In genomic region chr13:103634066-103634465, GRCh38 we compare ENCODE assay signal across 26 cellular contexts.
DNase-seq lines count a peak whose midpoint lies in the region; ATAC-seq and TF ChIP-seq lines count a peak whose summit lies in the region.
"Had no signal": no experiment of that assay in that cellular context is flagged by ENCODE, and none has a peak within 500 bp of the region (broad histone marks: within the 10 kb centered on the region; RNA-seq: fewer than 3 reads in every experiment).

No MANE protein-coding gene starts in this region.

- no peaks in the 10 kb centered on the region for H3K27me3 ChIP-seq in mammary epithelial cell (ENCODE audit: insufficient read depth, low read length)
- H3K27me3 ChIP-seq in RWPE2 (ENCODE audit: insufficient read depth, poor library complexity, severe bottlenecking) = no peaks in the 10 kb centered on the region
- H3K27me3 ChIP-seq in neural progenitor cell = no peaks in the 10 kb centered on the region
- no peaks in the 10 kb centered on the region for H3K27me3 ChIP-seq in psoas muscle (ENCODE audit: insufficient read depth in 3 of 3, low read length in 2 of 3)
- H3K27me3 ChIP-seq: BE2C, BLaER1 had no signal

- BruUV-seq in mammary epithelial cell (replicated peaks; lab: Mats Ljungman, UMichigan) (no TSS peak), MCF 10A (replicated peaks; lab: Mats Ljungman, UMichigan) (no TSS peak)

- no peak overlapping the region for H3K4me3 Mint-ChIP-seq in MCF 10A (ENCODE audit: unreplicated experiment)
- H3K4me3 Mint-ChIP-seq in neural progenitor cell = no peak overlapping the region
- H3K4me3 Mint-ChIP-seq: CD14-positive monocyte; CD4-positive, alpha-beta memory T cell; CD4-positive, CD25-positive, alpha-beta regulatory T cell; CD8-positive, alpha-beta memory T cell had no signal

- H3K27ac ChIP-seq in mammary epithelial cell (ENCODE audit: insufficient read depth, low read depth, low read length) (no peak overlapping the region), RWPE2 (ENCODE audit: poor library complexity, severe bottlenecking) (no peak overlapping the region), neural progenitor cell (no peak overlapping the region), psoas muscle (no peak overlapping the region)
- H3K27ac ChIP-seq: BLaER1 had no signal

- no peaks in the 10 kb centered on the region for H3K36me3 ChIP-seq in mammary epithelial cell (ENCODE audit: insufficient read depth, low read length)
- H3K36me3 ChIP-seq in RWPE2 (ENCODE audit: low read depth) = no peaks in the 10 kb centered on the region
- H3K36me3 ChIP-seq in neural progenitor cell = no peaks in the 10 kb centered on the region
- no peaks in the 10 kb centered on the region for H3K36me3 ChIP-seq in psoas muscle (ENCODE audit: insufficient read depth in 1 of 2, low read depth in 1 of 2)
- H3K36me3 ChIP-seq: BE2C, BLaER1 had no signal

- H3K36me3 Mint-ChIP-seq in MCF 10A (ENCODE audit: insufficient read depth, unreplicated experiment) = no peaks in the 10 kb centered on the region
- no peaks in the 10 kb centered on the region for H3K36me3 Mint-ChIP-seq in neural progenitor cell
- H3K36me3 Mint-ChIP-seq: CD14-positive monocyte; CD4-positive, alpha-beta memory T cell; CD4-positive, CD25-positive, alpha-beta regulatory T cell; CD8-positive, alpha-beta memory T cell had no signal

- H3K79me2 ChIP-seq in mammary epithelial cell (ENCODE audit: insufficient read depth, low read length) = no peaks in the 10 kb centered on the region
- no peaks in the 10 kb centered on the region for H3K79me2 ChIP-seq in neural progenitor cell (ENCODE audit: low read depth)

- no peaks in the 10 kb centered on the region for H3K4me1 Mint-ChIP-seq in MCF 10A (ENCODE audit: insufficient read depth, unreplicated experiment)
- peaks cover 5% of the 10 kb centered on the region for H3K4me1 Mint-ChIP-seq in neural progenitor cell
- H3K4me1 Mint-ChIP-seq: CD14-positive monocyte; CD4-positive, alpha-beta memory T cell; CD4-positive, CD25-positive, alpha-beta regulatory T cell; CD8-positive, alpha-beta memory T cell had no signal

- DNase-seq in mammary epithelial cell (peak; percentile 24), MCF 10A (ENCODE audit: unreplicated experiment) (no peak), RWPE2 (ENCODE audit: low spot score) (no peak), epithelial cell of esophagus (ENCODE audit: low read depth) (peak; percentile 55), neural progenitor cell (ENCODE audit: low spot score) (no peak), psoas muscle (no peak)
- no peak for DNase-seq in stimulated activated CD4-positive, alpha-beta T cell treated with anti-CD3 and anti-CD28 coated beads, Interleukin-2, amount 100 ng/mL, for 48 hours
- DNase-seq: 8988T; ACHN; BE2C; C1 segment of cervical spinal cord; CD4-positive, alpha-beta memory T cell; CD4-positive, CD25-positive, alpha-beta regulatory T cell; CD8-positive, alpha-beta memory T cell; COR-L47; DMS 273 treated with DMSO at 0.1 percent for 48 hours; DMS153; DMS53; DMS79; DND-41; EL; GDM1 had no signal

- H3K27me3 Mint-ChIP-seq in MCF 10A (ENCODE audit: insufficient read depth, unreplicated experiment) = no peaks in the 10 kb centered on the region
- no peaks in the 10 kb centered on the region for H3K27me3 Mint-ChIP-seq in neural progenitor cell (ENCODE audit: insufficient read depth, low read depth)
- H3K27me3 Mint-ChIP-seq: CD4-positive, alpha-beta memory T cell; CD4-positive, CD25-positive, alpha-beta regulatory T cell; CD8-positive, alpha-beta memory T cell had no signal

- in situ Hi-C loops in mammary epithelial cell (cut with MboI; ENCODE audit: low sequenced_read_pairs in 2 of 2) = no loop called here

- H3K9ac ChIP-seq in mammary epithelial cell (ENCODE audit: insufficient read depth, low read length) (no peak overlapping the region), neural progenitor cell (no peak overlapping the region)
- H3K9ac ChIP-seq: BLaER1 had no signal

- H3K4me2 ChIP-seq in mammary epithelial cell (ENCODE audit: insufficient read depth, low read depth, low read length) (no peak overlapping the region), neural progenitor cell (no peak overlapping the region)
- H3K4me2 ChIP-seq: BLaER1 had no signal

- ATAC-seq in RWPE2 (ENCODE audit: low read depth) (peak; percentile 27; the same call in 1 of the 3 replicates), psoas muscle (no peak), GM18870 (IDR thresholded peaks at IDR 0.05; ENCODE audit: unreplicated experiment) (no peak)
- ATAC-seq: GM12878 had no signal

- TF ChIP-seq CTCF in mammary epithelial cell (conservative IDR thresholded peaks at IDR 0.05 in 1 of 2, IDR thresholded peaks at IDR 0.05 in 1 of 2; ENCODE audit: extremely low read depth in 1 of 2, insufficient read depth in 1 of 2, low read depth in 1 of 2, low read length in 2 of 2) (no peak), MCF 10A (IDR thresholded peaks at IDR 0.05; ENCODE audit: unreplicated experiment) (no peak), RWPE2 (IDR thresholded peaks at IDR 0.05; ENCODE audit: poor library complexity, severe bottlenecking) (no peak), epithelial cell of esophagus (IDR thresholded peaks at IDR 0.05; ENCODE audit: insufficient read depth, low read depth, low read length, missing control alignments) (no peak), neural progenitor cell (IDR thresholded peaks at IDR 0.05) (no peak), psoas muscle (IDR thresholded peaks at IDR 0.05) (no peak)

- H4K20me1 ChIP-seq in mammary epithelial cell (ENCODE audit: insufficient read depth, low read length) (no peaks in the 10 kb centered on the region), neural progenitor cell (ENCODE audit: low read depth) (no peaks in the 10 kb centered on the region)
- H4K20me1 ChIP-seq: BLaER1 had no signal

- H3K27ac Mint-ChIP-seq in MCF 10A (ENCODE audit: low read depth, unreplicated experiment) (no peak overlapping the region), neural progenitor cell (no peak overlapping the region)
- H3K27ac Mint-ChIP-seq: CD14-positive monocyte; CD4-positive, alpha-beta memory T cell; CD4-positive, CD25-positive, alpha-beta regulatory T cell; CD8-positive, alpha-beta memory T cell had no signal

- no peaks in the 10 kb centered on the region for H3K9me3 Mint-ChIP-seq in MCF 10A (ENCODE audit: unreplicated experiment)
- H3K9me3 Mint-ChIP-seq in neural progenitor cell = no peaks in the 10 kb centered on the region

- intact Hi-C loops in mammary epithelial cell (cut with micrococcal nuclease) = no loop called here
- intact Hi-C loops in MCF 10A (cut with micrococcal nuclease) = loop anchor here (5.0 kb wide), 1 partner anchor 413 kb away; no protein-coding TSS in a partner anchor
- intact Hi-C loops in psoas muscle (cut with DNase I) = no loop called here

- H3K9me3 ChIP-seq in mammary epithelial cell (replicated peaks; ENCODE audit: insufficient read depth, low read length) (no peaks in the 10 kb centered on the region), RWPE2 (ENCODE audit: severe bottlenecking) (no peaks in the 10 kb centered on the region), neural progenitor cell (ENCODE audit: low read depth) (no peaks in the 10 kb centered on the region), psoas muscle (no peaks in the 10 kb centered on the region)
- H3K9me3 ChIP-seq: BE2C, BLaER1 had no signal

- H3F3A ChIP-seq in neural progenitor cell (ENCODE audit: low read depth) = no peaks in the 10 kb centered on the region

- dilution Hi-C loops in mammary epithelial cell (cut with HindIII; ENCODE audit: low sequenced_read_pairs) = no loop called here

- no peaks in the 10 kb centered on the region for H3K4me1 ChIP-seq in mammary epithelial cell (ENCODE audit: insufficient read depth, low read length)
- H3K4me1 ChIP-seq in RWPE2 (ENCODE audit: insufficient read depth, poor library complexity, severe bottlenecking) = no peaks in the 10 kb centered on the region
- peaks cover 4% of the 10 kb centered on the region for H3K4me1 ChIP-seq in neural progenitor cell
- H3K4me1 ChIP-seq in psoas muscle = no peaks in the 10 kb centered on the region
- H3K4me1 ChIP-seq: BLaER1 had no signal

- POLR2A ChIA-PET in MCF 10A (lab: Yijun Ruan, JAX) = no interaction called here

- CTCF ChIA-PET in mammary epithelial cell (lab: Charles Lee; ENCODE audit: low non-redundant PET) = no interaction called here
- CTCF ChIA-PET in MCF 10A (lab: Yijun Ruan, JAX) = no interaction called here

- no peak overlapping the region for H3K4me3 ChIP-seq in mammary epithelial cell (replicated peaks in 1 of 3; ENCODE audit: insufficient read depth in 1 of 3, low read depth in 2 of 3, low read length in 3 of 3)
- H3K4me3 ChIP-seq in RWPE2 (ENCODE audit: severe bottlenecking) = no peak overlapping the region
- no peak overlapping the region for H3K4me3 ChIP-seq in epithelial cell of esophagus (ENCODE audit: low read length)
- no peak overlapping the region for H3K4me3 ChIP-seq in neural progenitor cell
- H3K4me3 ChIP-seq in psoas muscle = no peak overlapping the region
- H3K4me3 ChIP-seq: BLaER1, GM12878 had no signal

- WGBS in mammary epithelial cell (ENCODE audit: low coverage, missing lambda C conversion rate) = 25% methylated on average over 2 of the region's 2 CpGs
- 55 to 75% (median 62%) methylated on average over 2 of the region's 2 CpGs for WGBS in psoas muscle, 3 donors

- H2AFZ ChIP-seq in mammary epithelial cell (ENCODE audit: low read depth, low read length) (peak overlapping the region; percentile 39), neural progenitor cell (replicated peaks) (peak overlapping the region; percentile 66)

Comparison
In these comparisons a context has a peak if more than half of its experiments do, and no peak if none do; other contexts are left out.
1. DNase-seq: peak in mammary epithelial cell (single experiment) and epithelial cell of esophagus (single experiment); none in MCF 10A (single experiment), RWPE2 (single experiment), neural progenitor cell (single experiment), stimulated activated CD4-positive, alpha-beta T cell treated with anti-CD3 and anti-CD28 coated beads, Interleukin-2, amount 100 ng/mL, for 48 hours (0 of 2) and psoas muscle (0 of 2).